Comparison of ENCODE assay signal across 1 cellular context in genomic region chr1:204623365-204623893, GRCh38.
TF ChIP-seq lines count a peak whose summit lies in the region.

No MANE protein-coding gene starts in this region.

TF ChIP-seq in K562, 482 proteins besides CTCF, POLR2A, EP300 and RAD21 (continued from another document and continues in another):
- TF ChIP-seq THRB (CRISPR knock-in tag; conservative IDR thresholded peaks at IDR 0.05) = no peak
- TF ChIP-seq RBBP5 (IDR thresholded peaks at IDR 0.05; ENCODE audit: borderline replicate concordance, insufficient read depth, low read length, poor library complexity, severe bottlenecking) = no peak
- no peak for TF ChIP-seq NKRF (IDR thresholded peaks at IDR 0.05; ENCODE audit: borderline replicate concordance)
- peak in 1 of 2 experiments; percentile 69; a peak in 2 of 4 replicates for TF ChIP-seq MAZ (CRISPR knock-in tag; conservative IDR thresholded peaks at IDR 0.05 in 1 of 2, IDR thresholded peaks at IDR 0.05 in 1 of 2)
- TF ChIP-seq ZNF282 (CRISPR knock-in tag; IDR thresholded peaks at IDR 0.05) = no peak
- TF ChIP-seq TEAD1 (CRISPR knock-in tag; IDR thresholded peaks at IDR 0.05) = peak in 1 of 2 experiments; percentile 79; a peak in 1 of 4 replicates
- no peak for TF ChIP-seq HDAC6 (IDR thresholded peaks at IDR 0.05; ENCODE audit: low read depth, low read length)
- TF ChIP-seq RBM22 (IDR thresholded peaks at IDR 0.05; ENCODE audit: low read depth, low read length, poor library complexity, severe bottlenecking) = no peak
- no peak for TF ChIP-seq ZNF133 (CRISPR knock-in tag; IDR thresholded peaks at IDR 0.05)
- TF ChIP-seq ARID3B (CRISPR knock-in tag; IDR thresholded peaks at IDR 0.05; ENCODE audit: borderline replicate concordance) = no peak
- peak; percentile 96 for TF ChIP-seq JUN (IDR thresholded peaks at IDR 0.05; ENCODE audit: borderline replicate concordance, low read depth, low read length)
- TF ChIP-seq JUN (CRISPR knock-in tag; IDR thresholded peaks at IDR 0.05; ENCODE audit: borderline replicate concordance) = peak; percentile 30; the same call in 1 of the 2 replicates
- no peak for TF ChIP-seq BRD9 (IDR thresholded peaks at IDR 0.05; ENCODE audit: low read depth, partially characterized antibody)
- peak; percentile 66; the same call in 1 of the 2 replicates for TF ChIP-seq SMARCC2 (IDR thresholded peaks at IDR 0.05; ENCODE audit: low read depth)
- no peak for TF ChIP-seq E2F5 (CRISPR knock-in tag; IDR thresholded peaks at IDR 0.05)
- no peak for TF ChIP-seq HMGXB4 (CRISPR knock-in tag; IDR thresholded peaks at IDR 0.05)
- no peak for TF ChIP-seq NCOA2 (IDR thresholded peaks at IDR 0.05; ENCODE audit: partially characterized antibody in 2 of 2)
- no peak for TF ChIP-seq MLLT1 (IDR thresholded peaks at IDR 0.05)
- TF ChIP-seq ZNF444 (CRISPR knock-in tag; IDR thresholded peaks at IDR 0.05) = no peak
- TF ChIP-seq ZEB2 (IDR thresholded peaks at IDR 0.05) = peak; percentile 28; the same call in 1 of the 2 replicates
- no peak for TF ChIP-seq CC2D1A (IDR thresholded peaks at IDR 0.05)
- no peak for TF ChIP-seq ZNF785 (CRISPR knock-in tag; IDR thresholded peaks at IDR 0.05)
- no peak for TF ChIP-seq ILF3 (IDR thresholded peaks at IDR 0.05; ENCODE audit: borderline replicate concordance)
- no peak for TF ChIP-seq CHCHD3 (CRISPR knock-in tag; IDR thresholded peaks at IDR 0.05)
- TF ChIP-seq HNRNPLL (IDR thresholded peaks at IDR 0.05; ENCODE audit: low read depth, low read length, poor library complexity, severe bottlenecking) = no peak
- TF ChIP-seq HDGF (IDR thresholded peaks at IDR 0.05) = no peak
- TF ChIP-seq ZBTB11 (CRISPR knock-in tag; IDR thresholded peaks at IDR 0.05) = no peak
- no peak for TF ChIP-seq CGGBP1 (CRISPR knock-in tag; IDR thresholded peaks at IDR 0.05)
- TF ChIP-seq TRIM24 (IDR thresholded peaks at IDR 0.05) = 0 out of 4 replicates have a peak, but pooled peaks of 1 of the 2 experiments have one; percentile 18
- no peak for TF ChIP-seq ESRRA (IDR thresholded peaks at IDR 0.05; ENCODE audit: borderline replicate concordance, low read depth)
- peak; percentile 76 for TF ChIP-seq SMARCA4 (IDR thresholded peaks at IDR 0.05)
- TF ChIP-seq SRSF9 (IDR thresholded peaks at IDR 0.05; ENCODE audit: borderline replicate concordance, low read depth, low read length) = no peak
- no peak for TF ChIP-seq TCF7L2 (IDR thresholded peaks at IDR 0.05; ENCODE audit: low read depth, low read length)
- TF ChIP-seq ZNF408 (CRISPR knock-in tag; IDR thresholded peaks at IDR 0.05; ENCODE audit: low read depth) = no peak
- TF ChIP-seq MTF1 (CRISPR knock-in tag; IDR thresholded peaks at IDR 0.05; ENCODE audit: borderline replicate concordance) = no peak
- no peak for TF ChIP-seq SMARCA5 (IDR thresholded peaks at IDR 0.05)
- TF ChIP-seq KLF10 (CRISPR knock-in tag; IDR thresholded peaks at IDR 0.05) = no peak
- no peak for TF ChIP-seq VEZF1 (CRISPR knock-in tag; IDR thresholded peaks at IDR 0.05)
- TF ChIP-seq PYGO2 (tag; IDR thresholded peaks at IDR 0.05) = no peak
- TF ChIP-seq ZNF224 (CRISPR knock-in tag; IDR thresholded peaks at IDR 0.05) = no peak
- TF ChIP-seq SAFB (IDR thresholded peaks at IDR 0.05; ENCODE audit: borderline replicate concordance, low read depth, low read length) = no peak
- TF ChIP-seq PCBP2 (IDR thresholded peaks at IDR 0.05; ENCODE audit: low read depth, low read length, poor library complexity, severe bottlenecking) = no peak
- TF ChIP-seq ZNF436 (CRISPR knock-in tag; IDR thresholded peaks at IDR 0.05) = no peak
- peak; percentile 66; the same call in 1 of the 2 replicates for TF ChIP-seq CREM (IDR thresholded peaks at IDR 0.05; ENCODE audit: low read depth)
